Comparison of ENCODE assay signal across 8 cellular contexts in the genomic region with DNA sequence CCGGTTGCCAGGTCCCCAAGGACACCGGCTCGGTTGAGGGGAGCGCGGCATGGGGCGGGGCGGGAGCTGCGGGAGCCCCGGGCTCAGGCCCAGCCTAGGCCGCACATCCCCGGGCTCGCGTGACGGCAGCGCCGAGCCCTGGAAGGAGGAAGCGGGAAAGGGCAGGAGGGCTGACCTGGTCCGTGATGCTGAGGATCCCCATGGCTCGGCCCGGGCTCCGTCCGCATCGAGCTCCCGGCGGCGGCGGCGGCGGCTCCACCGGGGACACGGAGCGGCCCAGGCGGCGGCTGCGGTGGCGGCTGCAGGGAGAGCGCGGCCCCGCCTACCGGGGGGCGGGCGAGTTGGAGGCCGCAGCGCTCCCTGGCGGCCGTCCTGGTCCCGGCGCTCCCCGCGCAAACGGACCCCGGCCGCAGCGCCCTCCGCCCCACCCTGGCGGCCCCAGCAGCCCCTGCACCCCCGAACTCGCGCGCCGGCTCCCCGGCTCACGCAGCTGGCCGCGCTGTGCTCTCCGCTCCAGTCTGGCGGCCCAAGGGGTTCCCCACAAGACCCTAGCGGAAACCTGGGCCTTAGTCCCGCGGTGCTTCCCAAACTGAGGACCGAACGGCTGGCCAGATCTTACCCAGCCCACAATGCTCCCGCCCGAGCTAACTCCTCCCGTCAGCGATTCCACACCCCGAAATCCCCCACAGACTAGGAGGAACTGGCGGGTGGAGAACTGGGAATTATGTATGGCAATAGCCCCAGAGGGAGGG.
A peak's percentile ranks its signal among the peaks of the same experiment; 100 is the strongest.
DNase-seq lines count a peak whose midpoint lies in the region; ATAC-seq and TF ChIP-seq lines count a peak whose summit lies in the region.

A gene (minus strand): TSS at position 317 of the 752 bp plus-strand sequence. CDS start 115 bp downstream, at position 202.

- peak; percentile 90 for ATAC-seq in GM18502 (IDR thresholded peaks at IDR 0.05; ENCODE audit: poor library complexity, unreplicated experiment)
- ATAC-seq in HG02798 (IDR thresholded peaks at IDR 0.05; ENCODE audit: poor library complexity, unreplicated experiment): peak; percentile 93

- H3K4me3 ChIP-seq in astrocyte of the cerebellum (ENCODE audit: low read depth, low read length) (peak within 1 kb of the TSS; percentile 87), retinal pigment epithelial cell (ENCODE audit: low read length) (peak within 1 kb of the TSS; percentile 85)

- in situ Hi-C loops in astrocyte of the cerebellum (cut with HindIII; ENCODE audit: low sequenced_read_pairs): no loop called here

- peak; percentile 40 for TF ChIP-seq CTCF in astrocyte of the cerebellum (IDR thresholded peaks at IDR 0.05; ENCODE audit: low read depth, low read length, missing control alignments)
- TF ChIP-seq CTCF in retinal pigment epithelial cell (conservative IDR thresholded peaks at IDR 0.05; ENCODE audit: low read depth, low read length): peak; percentile 43

- DNase-seq in NCI-H1436 (lab: John Stamatoyannopoulos, UW): peak; percentile 64
- DNase-seq in T-helper 9 cell: peak; percentile 78
- peak; percentile 32 for DNase-seq in astrocyte of the cerebellum (ENCODE audit: low read depth)
- DNase-seq in hippocampal formation (lab: John Stamatoyannopoulos, UW): peak; percentile 69 to 76
- no peak for DNase-seq in retinal pigment epithelial cell (ENCODE audit: low read depth)
- no peak for DNase-seq in cortex of kidney (lab: John Stamatoyannopoulos, UW)

Comparison
In these comparisons a context has a peak if more than half of its experiments do, and no peak if none do; other contexts are left out.
1. DNase-seq: peak in NCI-H1436 (single experiment), T-helper 9 cell (single experiment), astrocyte of the cerebellum (single experiment) and hippocampal formation (2 of 2); none in retinal pigment epithelial cell (single experiment) and cortex of kidney (single experiment).